ENCODE assay signal across 11 cellular contexts in the genomic region with DNA sequence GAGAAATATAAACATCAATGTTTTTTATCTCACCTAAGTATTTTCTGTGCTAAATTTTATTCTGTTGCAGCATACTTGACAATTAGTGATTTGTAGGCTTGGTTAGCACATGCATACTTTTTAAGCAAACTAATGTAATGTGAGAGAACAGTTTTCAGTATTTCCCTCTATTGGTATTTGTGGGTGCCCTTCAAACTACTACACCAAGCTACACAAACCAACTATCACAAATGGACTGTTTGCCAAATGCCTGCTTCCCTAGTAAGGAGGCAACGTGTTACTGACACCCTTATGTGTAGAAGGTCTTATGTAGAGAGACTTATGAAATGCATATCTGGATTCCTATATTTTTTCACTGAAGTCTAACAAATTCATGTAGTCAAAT.
DNase-seq lines count a peak whose midpoint lies in the region; ATAC-seq, FAIRE-seq and TF ChIP-seq lines count a peak whose summit lies in the region.
"Had no signal": no experiment of that assay in that cellular context is flagged by ENCODE, and none has a peak within 500 bp of the region (broad histone marks: within the 10 kb centered on the region; RNA-seq: fewer than 3 reads in every experiment).

No MANE protein-coding gene starts in this region.

- H4K20me1 ChIP-seq in GM23248 (ENCODE audit: insufficient read depth): no peaks in the 10 kb centered on the region

- no peaks in the 10 kb centered on the region for H3K9me3 ChIP-seq in GM23248 (ENCODE audit: low read depth)
- no peaks in the 10 kb centered on the region for H3K9me3 ChIP-seq in endodermal cell (ENCODE audit: control insufficient read depth, low read length)
- H3K9me3 ChIP-seq in pancreas: no peaks in the 10 kb centered on the region

- H3K36me3 ChIP-seq in GM23248 (ENCODE audit: low read depth) (no peaks in the 10 kb centered on the region), endodermal cell (ENCODE audit: control insufficient read depth, insufficient read depth, low read length) (no peaks in the 10 kb centered on the region), pancreas (no peaks in the 10 kb centered on the region)

- peak overlapping the region; percentile 60 for H3K4me3 ChIP-seq in GM23248
- H3K4me3 ChIP-seq in endodermal cell (ENCODE audit: low read length): no peak overlapping the region
- H3K4me3 ChIP-seq in pancreas: no peak overlapping the region
- H3K4me3 ChIP-seq: SK-N-MC had no signal

- WGBS in GM23248 (ENCODE audit: low coverage in 1 of 2, low lambda C conversion rate in 2 of 2, missing lambda C conversion rate in 2 of 2), 2 experiments: 86 to 93% methylated on average over 1 of the region's 1 CpG
- WGBS in endodermal cell (ENCODE audit: insufficient coverage in 1 of 2, insufficient read length in 1 of 2), 2 experiments: 80 to 87% methylated on average over 1 of the region's 1 CpG
- WGBS in pancreas, 2 donors: 87 to 89% methylated on average over 1 of the region's 1 CpG

- H3K9me2 ChIP-seq in GM23248 (ENCODE audit: insufficient read depth): no peaks in the 10 kb centered on the region

- H3K27ac ChIP-seq in GM23248 (peak overlapping the region; percentile 95), endodermal cell (ENCODE audit: low read depth, low read length) (no peak overlapping the region), pancreas (no peak overlapping the region)
- H3K27ac ChIP-seq: SK-N-MC had no signal

- H3K27me3 ChIP-seq in GM23248 (replicated peaks; ENCODE audit: insufficient read depth): no peaks in the 10 kb centered on the region
- H3K27me3 ChIP-seq in endodermal cell (ENCODE audit: control insufficient read depth, insufficient read depth, low read length, poor library complexity, severe bottlenecking): no peaks in the 10 kb centered on the region
- no peaks in the 10 kb centered on the region for H3K27me3 ChIP-seq in pancreas

- no peak overlapping the region for H3K4me3 Mint-ChIP-seq in endodermal cell

- no peak overlapping the region for H2AFZ ChIP-seq in GM23248

- peaks cover 33% of the 10 kb centered on the region for H3K4me1 ChIP-seq in GM23248 (ENCODE audit: insufficient read depth)
- H3K4me1 ChIP-seq in endodermal cell (ENCODE audit: control insufficient read depth, insufficient read depth, low read length): peaks cover 4% of the 10 kb centered on the region
- no peaks in the 10 kb centered on the region for H3K4me1 ChIP-seq in pancreas

- peak overlapping the region; percentile 84 for H3K4me2 ChIP-seq in GM23248 (ENCODE audit: unreplicated experiment)

- intact Hi-C loops in pancreas (cut with DNase I): no loop called here

- no peaks in the 10 kb centered on the region for H3K79me2 ChIP-seq in GM23248 (ENCODE audit: insufficient read depth)

- H3K9me3 Mint-ChIP-seq in endodermal cell: no peaks in the 10 kb centered on the region

- in situ Hi-C loops in GM23248 (cut with MboI): no loop called here

- no peak for FAIRE-seq in pancreas (lab: Jason Lieb, UNC)

- peaks cover 49% of the 10 kb centered on the region for H3F3A ChIP-seq in GM23248 (ENCODE audit: insufficient read depth)

- no peaks in the 10 kb centered on the region for H3K27me3 Mint-ChIP-seq in endodermal cell (ENCODE audit: insufficient read depth)

- H3K9ac ChIP-seq in GM23248 (no peak overlapping the region), endodermal cell (ENCODE audit: extremely low read depth, low read length, poor library complexity, severe bottlenecking) (no peak overlapping the region)

- no peak overlapping the region for H3K27ac Mint-ChIP-seq in endodermal cell

- peaks cover 12% of the 10 kb centered on the region for H3K4me1 Mint-ChIP-seq in endodermal cell

- DNase-seq in GM23248 (peak; percentile 44), kidney glomerular epithelial cell (lab: John Stamatoyannopoulos, UW) (peak; percentile 35), endodermal cell (no peak), HPDE6-E6E7 (ENCODE audit: extremely low spot score) (no peak), pancreas (no peak)
- DNase-seq in activated T-cell treated with anti-CD3 and anti-CD28 coated beads, Interleukin-2, amount 50 U/mL, for 1 hour: no peak
- DNase-seq: DMS53, NCI-H1694 had no signal

- ATAC-seq in GM18867 (IDR thresholded peaks at IDR 0.05; ENCODE audit: unreplicated experiment) (peak; percentile 37), HG03442 (IDR thresholded peaks at IDR 0.05; ENCODE audit: unreplicated experiment) (peak; percentile 31), pancreas (no peak)

- TF ChIP-seq CTCF in endodermal cell (conservative IDR thresholded peaks at IDR 0.05) (no peak), pancreas (IDR thresholded peaks at IDR 0.05) (no peak)

- no peaks in the 10 kb centered on the region for H3K36me3 Mint-ChIP-seq in endodermal cell (ENCODE audit: low read depth)

Comparison
In these comparisons a context has a peak if more than half of its experiments do, and no peak if none do; other contexts are left out.
1. ATAC-seq: peak in GM18867 (single experiment) and HG03442 (single experiment); none in pancreas (0 of 4).
2. DNase-seq: peak in GM23248 (single experiment) and kidney glomerular epithelial cell (single experiment); none in endodermal cell (single experiment), HPDE6-E6E7 (single experiment), pancreas (0 of 6) and activated T-cell treated with anti-CD3 and anti-CD28 coated beads, Interleukin-2, amount 50 U/mL, for 1 hour (single experiment).